ENCODE assay signal across 21 cellular contexts in the genomic region with DNA sequence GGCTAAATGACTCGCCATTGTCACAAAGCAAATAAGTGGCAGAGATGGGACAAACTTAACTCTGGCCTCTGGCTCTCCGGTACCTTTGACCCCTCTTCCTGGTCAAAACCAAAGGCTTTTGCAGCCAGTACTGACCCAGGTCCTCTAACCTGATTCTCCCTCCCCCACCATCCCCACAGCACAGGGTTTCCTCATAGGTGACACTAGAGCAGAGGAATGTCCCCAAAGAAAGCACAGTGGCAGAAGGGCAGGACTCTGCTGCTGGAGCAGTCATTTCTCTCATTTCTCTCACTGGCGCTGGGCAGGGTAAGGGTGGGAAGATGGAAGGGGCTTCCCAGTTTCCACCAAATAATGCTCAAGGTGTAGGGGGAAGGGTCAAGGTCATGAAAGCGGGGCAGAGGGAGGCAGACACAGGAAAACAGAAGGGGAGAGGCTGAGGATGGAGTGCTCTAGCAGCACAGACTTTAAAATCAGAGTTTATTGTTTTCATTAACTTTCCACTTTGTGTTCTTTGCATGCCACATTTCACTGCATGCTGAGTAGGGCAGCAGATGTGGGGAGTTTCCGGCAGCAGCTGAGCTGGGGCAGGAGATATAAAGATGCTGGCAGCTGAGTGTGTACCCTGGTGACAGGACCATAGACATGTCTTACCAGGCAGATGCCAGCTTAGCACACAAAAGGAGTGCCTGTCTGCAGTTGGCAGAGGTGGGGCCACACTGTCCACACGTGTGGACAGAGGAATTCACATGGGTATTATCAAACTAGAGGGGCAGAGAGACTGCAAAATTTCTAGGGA.
A peak's percentile ranks its signal among the peaks of the same experiment; 100 is the strongest.
DNase-seq lines count a peak whose midpoint lies in the region; ATAC-seq, FAIRE-seq and TF ChIP-seq lines count a peak whose summit lies in the region.
"Had no signal": no experiment of that assay in that cellular context is flagged by ENCODE, and none has a peak within 500 bp of the region (broad histone marks: within the 10 kb centered on the region; RNA-seq: fewer than 3 reads in every experiment).

No MANE protein-coding gene starts in this region.

- no peak overlapping the region for H2AFZ ChIP-seq in HepG2 (ENCODE audit: low read length)

- H3K36me3 ChIP-seq in HepG2 (replicated peaks in 1 of 2; ENCODE audit: control insufficient read depth in 1 of 2, insufficient read depth in 2 of 2, low read length in 2 of 2) (no peaks in the 10 kb centered on the region), brain microvascular endothelial cell (replicated peaks) (no peaks in the 10 kb centered on the region)

- CTCF ChIA-PET in HepG2 (lab: Yijun Ruan, JAX; ENCODE audit: low intra/inter-chr PET ratio, low total read pairs), result no interaction called here

- no peaks in the 10 kb centered on the region for H3K9me3 ChIP-seq in HepG2 (ENCODE audit: low read length)
- H3K9me3 ChIP-seq: A549 had no signal

- TF ChIP-seq CTCF in HepG2 (CRISPR knock-in tag; IDR thresholded peaks at IDR 0.05) (no peak), brain microvascular endothelial cell (IDR thresholded peaks at IDR 0.05; ENCODE audit: low read depth, low read length, missing control alignments) (no peak)

- H3K79me2 ChIP-seq in HepG2 (ENCODE audit: insufficient read depth, low read length), result no peaks in the 10 kb centered on the region

- no peak overlapping the region for H3K4me2 ChIP-seq in HepG2 (ENCODE audit: low read depth, low read length)
- H3K4me2 ChIP-seq: A549 had no signal

- H4K20me1 ChIP-seq in HepG2 (ENCODE audit: insufficient read depth, low read length), result no peaks in the 10 kb centered on the region

- in situ Hi-C loops in HepG2 (cut with HindIII; ENCODE audit: extremely low pct_ligation_motif_present, low pct_unique_long_range_greater_than_20kb) (no loop called here), brain microvascular endothelial cell (cut with HindIII; ENCODE audit: low pct_ligation_motif_present, low sequenced_read_pairs) (no loop called here)

- TF ChIP-seq EP300 in HepG2 (IDR thresholded peaks at IDR 0.05; ENCODE audit: low read depth in 2 of 2, low read length in 2 of 2) (no peak), HepG2 (CRISPR knock-in tag; IDR thresholded peaks at IDR 0.05; ENCODE audit: borderline replicate concordance) (no peak)

- FAIRE-seq in HepG2 (lab: Jason Lieb, UNC), result no peak
- FAIRE-seq: A549 had no signal

- BruUV-seq in HepG2 (replicated peaks; lab: Mats Ljungman, UMichigan), result no TSS peak

- H3K4me1 ChIP-seq in HepG2 (ENCODE audit: insufficient read depth, low read length), result peaks cover 13% of the 10 kb centered on the region
- H3K4me1 ChIP-seq: A549 had no signal

- peak; percentile 33 for ATAC-seq in GM18502 (IDR thresholded peaks at IDR 0.05; ENCODE audit: poor library complexity, unreplicated experiment)
- peak; percentile 35 for ATAC-seq in GM19397 (IDR thresholded peaks at IDR 0.05; ENCODE audit: unreplicated experiment)
- ATAC-seq in HepG2, result peak; percentile 78
- ATAC-seq: A549, HCT116, Panc1, Right ventricle myocardium inferior had no signal

- no peak for TF ChIP-seq POLR2A in HepG2 (IDR thresholded peaks at IDR 0.05; ENCODE audit: insufficient read depth in 1 of 2, low read depth in 2 of 2, low read length in 2 of 2)

- H3K9ac ChIP-seq in HepG2 (ENCODE audit: insufficient read depth, low read depth, low read length), result no peak overlapping the region

- TF ChIP-seq RAD21 in HepG2 (CRISPR knock-in tag; IDR thresholded peaks at IDR 0.05), result no peak

- H3K27ac ChIP-seq in HepG2 (ENCODE audit: extremely low read length, insufficient read depth, low read length) (no peak overlapping the region), brain microvascular endothelial cell (no peak overlapping the region)
- H3K27ac ChIP-seq: A549, C4-2B, SK-N-MC had no signal

- DNase-seq in NCI-H1694 treated with DMSO at 0.1 percent for 48 hours (lab: John Stamatoyannopoulos, UW), result peak; percentile 76
- peak; percentile 8 for DNase-seq in HepG2 (ENCODE audit: low spot score)
- DNase-seq in activated CD4-positive, alpha-beta T cell treated with anti-CD3 and anti-CD28 coated beads for 4 hours, result no peak
- DNase-seq in MV-4-11 (lab: John Stamatoyannopoulos, UW), result no peak
- DNase-seq in brain microvascular endothelial cell, result no peak
- DNase-seq: DND-41, GDM1, KG1, NCI-H1105, NCI-H187 treated with DMSO at 0.1 percent for 48 hours, NCI-H2171, NCI-H446 treated with DMSO at 0.1 percent for 48 hours, NCI-H748 treated with DMSO at 0.1 percent for 48 hours had no signal

- 23% methylated on average over 6 of the region's 6 CpGs for WGBS in HepG2 (ENCODE audit: low lambda C conversion rate)

- POLR2A ChIA-PET in HepG2 (lab: Yijun Ruan, JAX), result no interaction called here

- intact Hi-C loops in HepG2 (cut with micrococcal nuclease; ENCODE audit: unreplicated experiment), result no loop called here

- no peak overlapping the region for H3K4me3 ChIP-seq in HepG2 (replicated peaks in 1 of 3; ENCODE audit: insufficient read depth in 1 of 3, low read depth in 2 of 3, low read length in 3 of 3)
- no peak overlapping the region for H3K4me3 ChIP-seq in brain microvascular endothelial cell (ENCODE audit: low read depth, low read length)
- H3K4me3 ChIP-seq: A549, SK-N-MC had no signal

- no peaks in the 10 kb centered on the region for H3K27me3 ChIP-seq in HepG2 (ENCODE audit: control insufficient read depth in 1 of 2, insufficient read depth in 2 of 2, low read length in 2 of 2)
- H3K27me3 ChIP-seq in brain microvascular endothelial cell (replicated peaks), result no peaks in the 10 kb centered on the region

TF ChIP-seq in HepG2, 621 proteins besides CTCF, POLR2A, EP300 and RAD21 (continues in another document):
- TF ChIP-seq ZNF468 (CRISPR knock-in tag; IDR thresholded peaks at IDR 0.05) (no peak), POLR2AphosphoS5 (IDR thresholded peaks at IDR 0.05; ENCODE audit: low read depth, low read length) (no peak), ZFP37 (CRISPR knock-in tag; IDR thresholded peaks at IDR 0.05; ENCODE audit: borderline replicate concordance) (no peak), PAXIP1 (CRISPR knock-in tag; conservative IDR thresholded peaks at IDR 0.05) (no peak), ZNF674 (CRISPR knock-in tag; IDR thresholded peaks at IDR 0.05; ENCODE audit: low read depth) (no peak), PATZ1 (CRISPR knock-in tag; IDR thresholded peaks at IDR 0.05) (no peak), SNAI1 (CRISPR knock-in tag; IDR thresholded peaks at IDR 0.05; ENCODE audit: borderline replicate concordance) (no peak), KDM2A (CRISPR knock-in tag; IDR thresholded peaks at IDR 0.05; ENCODE audit: borderline replicate concordance, low read depth) (no peak)
- TF ChIP-seq, protein P1, sequence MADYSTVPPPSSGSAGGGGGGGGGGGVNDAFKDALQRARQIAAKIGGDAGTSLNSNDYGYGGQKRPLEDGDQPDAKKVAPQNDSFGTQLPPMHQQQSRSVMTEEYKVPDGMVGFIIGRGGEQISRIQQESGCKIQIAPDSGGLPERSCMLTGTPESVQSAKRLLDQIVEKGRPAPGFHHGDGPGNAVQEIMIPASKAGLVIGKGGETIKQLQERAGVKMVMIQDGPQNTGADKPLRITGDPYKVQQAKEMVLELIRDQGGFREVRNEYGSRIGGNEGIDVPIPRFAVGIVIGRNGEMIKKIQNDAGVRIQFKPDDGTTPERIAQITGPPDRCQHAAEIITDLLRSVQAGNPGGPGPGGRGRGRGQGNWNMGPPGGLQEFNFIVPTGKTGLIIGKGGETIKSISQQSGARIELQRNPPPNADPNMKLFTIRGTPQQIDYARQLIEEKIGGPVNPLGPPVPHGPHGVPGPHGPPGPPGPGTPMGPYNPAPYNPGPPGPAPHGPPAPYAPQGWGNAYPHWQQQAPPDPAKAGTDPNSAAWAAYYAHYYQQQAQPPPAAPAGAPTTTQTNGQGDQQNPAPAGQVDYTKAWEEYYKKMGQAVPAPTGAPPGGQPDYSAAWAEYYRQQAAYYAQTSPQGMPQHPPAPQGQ (CRISPR knock-in tag; IDR thresholded peaks at IDR 0.05; ENCODE audit: borderline replicate concordance), result no peak

Comparison
In these comparisons a context has a peak if more than half of its experiments do, and no peak if none do; other contexts are left out.
1. DNase-seq: peak in NCI-H1694 treated with DMSO at 0.1 percent for 48 hours (single experiment) and HepG2 (single experiment); none in activated CD4-positive, alpha-beta T cell treated with anti-CD3 and anti-CD28 coated beads for 4 hours (0 of 2), MV-4-11 (single experiment) and brain microvascular endothelial cell (single experiment).
2. Peak in every context shown above with its lines, with median percentiles within 50 percentile points of each other: ATAC-seq.